ENCODE assay signal across 1 cellular context in genomic region chr22:35742342-35743100, GRCh38.
TF ChIP-seq lines count a peak whose summit lies in the region.

No MANE protein-coding gene starts in this region.

TF ChIP-seq in IMR-90, 13 proteins besides CTCF, POLR2A, EP300 and RAD21:
- TF ChIP-seq ELK1 (IDR thresholded peaks at IDR 0.05; ENCODE audit: borderline replicate concordance, low read depth, low read length) (no peak), RFX5 (IDR thresholded peaks at IDR 0.05; ENCODE audit: low read depth, low read length) (no peak), FOS (IDR thresholded peaks at IDR 0.05; ENCODE audit: low read depth, low read length) (peak; percentile 24; the same call in 1 of the 2 replicates)
